In the genomic region with DNA sequence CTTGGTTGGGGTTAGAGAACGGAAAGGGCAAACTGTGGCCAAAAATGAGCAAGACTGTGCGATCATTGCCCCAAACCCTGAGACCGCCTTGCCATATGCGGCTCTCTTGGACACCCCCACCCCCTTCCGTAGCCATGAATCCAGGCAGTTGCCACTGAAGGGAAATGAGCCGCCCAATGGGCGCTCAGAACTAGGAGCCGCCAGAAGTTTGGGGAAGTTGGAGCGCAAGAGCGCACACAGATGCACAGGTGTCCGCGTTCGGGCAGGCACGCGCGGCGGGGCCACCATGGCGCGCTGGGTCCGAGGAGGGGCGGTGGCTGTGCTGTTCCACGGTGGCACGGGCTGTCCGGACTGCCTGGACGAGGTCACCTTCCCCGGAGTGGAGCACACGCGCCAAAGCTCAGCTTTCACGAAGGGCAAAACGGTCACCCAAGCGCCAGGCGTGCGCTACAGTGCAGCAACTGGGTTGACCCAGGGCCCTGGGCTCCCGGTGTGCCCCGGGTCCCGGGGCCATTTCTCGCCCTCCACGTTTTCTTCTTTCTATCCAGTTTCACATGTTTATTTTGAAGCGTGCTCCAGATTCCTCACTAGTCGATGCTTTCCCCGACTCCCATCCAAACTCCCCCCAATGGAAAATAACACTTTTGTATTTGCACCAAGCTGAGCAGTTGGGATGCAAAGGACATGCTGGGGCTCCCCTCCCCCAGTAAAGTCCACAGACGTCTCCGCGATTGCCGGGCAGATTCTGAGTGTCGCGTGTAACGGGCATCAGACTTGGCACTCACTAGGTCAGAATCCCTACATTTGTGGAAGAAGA, we compare ENCODE assay signal across 8 cellular contexts. TPM values are rescaled to one million over a fixed set of nuclear protein-coding genes. Genes with fewer than 3 reads are reported as not detected.
DNase-seq lines count a peak whose midpoint lies in the region; ATAC-seq and TF ChIP-seq lines count a peak whose summit lies in the region.

No MANE protein-coding gene starts in this region.

- H3K27me3 ChIP-seq in RWPE2 (ENCODE audit: insufficient read depth, poor library complexity, severe bottlenecking) = peaks cover 84% of the 10 kb centered on the region
- peaks cover 17% of the 10 kb centered on the region for H3K27me3 ChIP-seq in parathyroid adenoma (ENCODE audit: control insufficient read depth, insufficient read depth, low read length)

- peak overlapping the region; percentile 7 for H2AFZ ChIP-seq in parathyroid adenoma

- TF ChIP-seq CTCF in RWPE2 (IDR thresholded peaks at IDR 0.05; ENCODE audit: poor library complexity, severe bottlenecking) = no peak
- no peak for TF ChIP-seq CTCF in parathyroid adenoma (IDR thresholded peaks at IDR 0.05)

- H3K79me2 ChIP-seq in parathyroid adenoma = no peaks in the 10 kb centered on the region

- H3K4me2 ChIP-seq in parathyroid adenoma (ENCODE audit: low read length) = peak overlapping the region; percentile 12

- intact Hi-C loops in Right ventricle myocardium superior (cut with DNase I) = loop anchor here (10.0 kb wide), 1 partner anchor 219 kb away; no protein-coding TSS in a partner anchor

- H3K36me3 ChIP-seq in RWPE2 (ENCODE audit: low read depth) = no peaks in the 10 kb centered on the region
- no peaks in the 10 kb centered on the region for H3K36me3 ChIP-seq in parathyroid adenoma (ENCODE audit: control insufficient read depth, insufficient read depth, low read length)

- H3K27ac ChIP-seq in RWPE2 (ENCODE audit: poor library complexity, severe bottlenecking) (no peak overlapping the region), parathyroid adenoma (no peak overlapping the region)

- no peak overlapping the region for H3K9ac ChIP-seq in parathyroid adenoma

- ATAC-seq in RWPE2 (ENCODE audit: low read depth) = peak; percentile 31; the same call in 2 of the 3 replicates
- peak; percentile 53 for ATAC-seq in Right ventricle myocardium superior (ENCODE audit: poor library complexity)
- ATAC-seq in GM18858 (IDR thresholded peaks at IDR 0.05; ENCODE audit: unreplicated experiment) = no peak
- ATAC-seq in GM21619 (IDR thresholded peaks at IDR 0.05; ENCODE audit: unreplicated experiment) = no peak

- H3K4me1 ChIP-seq in RWPE2 (ENCODE audit: insufficient read depth, poor library complexity, severe bottlenecking) (no peaks in the 10 kb centered on the region), parathyroid adenoma (no peaks in the 10 kb centered on the region)

- DNase-seq in Caki2 (ENCODE audit: low read depth) (peak; percentile 51), RWPE2 (ENCODE audit: low spot score) (no peak), Right ventricle myocardium superior (peak; percentile 63), mucosa of gallbladder (ENCODE audit: low spot score) (no peak)
- DNase-seq in stimulated activated CD4-positive, alpha-beta T cell treated with anti-CD3 and anti-CD28 coated beads, Interleukin-15, amount 100 ng/mL, for 24 hours = no peak

- H3K4me3 ChIP-seq in RWPE2 (ENCODE audit: severe bottlenecking) (no peak overlapping the region), parathyroid adenoma (ENCODE audit: low read depth, low read length) (peak overlapping the region; percentile 39)

- in situ Hi-C loops in Caki2 (cut with HindIII; ENCODE audit: low pct_unique_long_range_greater_than_20kb, low sequenced_read_pairs) = no loop called here

- no peaks in the 10 kb centered on the region for H3K9me3 ChIP-seq in RWPE2 (ENCODE audit: severe bottlenecking)
- no peaks in the 10 kb centered on the region for H3K9me3 ChIP-seq in parathyroid adenoma (ENCODE audit: control insufficient read depth, low read length)

RNA-seq across cellular contexts. Expression of a gene that starts 0.9 kb away (rescaled TPM):
- total RNA-seq in Caki2 (2014; rRNA removed; shearing (Covaris generic); ENCODE audit: low replicate concordance) = 0.32 and 4.6 TPM in 2 replicates
- total RNA-seq in Right ventricle myocardium superior (11.6 TPM), mucosa of gallbladder (29.0 TPM)

Comparison
In these comparisons a context has a peak if more than half of its experiments do, and no peak if none do; other contexts are left out.
1. DNase-seq: peak in Caki2 (single experiment) and Right ventricle myocardium superior (single experiment); none in RWPE2 (single experiment), mucosa of gallbladder (single experiment) and stimulated activated CD4-positive, alpha-beta T cell treated with anti-CD3 and anti-CD28 coated beads, Interleukin-15, amount 100 ng/mL, for 24 hours (single experiment).
2. ATAC-seq: peak in RWPE2 (single experiment) and Right ventricle myocardium superior (single experiment); none in GM18858 (single experiment) and GM21619 (single experiment).